34 cellular contexts compared by ENCODE assay signal in the genomic region with DNA sequence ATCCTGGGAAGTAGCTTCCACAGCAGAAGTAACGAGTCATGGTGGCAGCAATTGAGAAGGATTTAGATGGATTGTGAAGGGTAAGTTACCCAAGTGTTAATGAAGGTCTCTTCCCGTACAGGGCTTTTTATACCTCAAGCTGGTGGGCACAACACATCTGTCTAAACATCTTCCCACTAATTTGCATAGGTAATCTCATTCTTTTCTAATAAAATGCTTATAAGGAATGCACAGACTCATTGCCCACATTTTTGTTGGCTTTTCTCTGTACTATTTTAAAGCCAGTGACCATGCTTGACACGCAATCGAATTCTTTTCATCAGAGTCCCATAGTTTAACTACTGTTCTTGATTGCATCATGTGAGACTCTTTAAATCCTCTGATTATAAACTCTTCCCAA.
"Had no signal": no experiment of that assay in that cellular context is flagged by ENCODE, and none has a peak within 500 bp of the region (broad histone marks: within the 10 kb centered on the region; RNA-seq: fewer than 3 reads in every experiment).

Gene KRTAP7-1 (minus strand): TSS at position 101 of the 400 bp plus-strand sequence. CDS start 61 bp downstream, at position 40.

- DNase-seq: Karpas-422, Kasumi-1, MG63, MM.1S, MV-4-11, NCI-H1048, NCI-H1092, NCI-H1092 treated with DMSO at 0.1 percent for 48 hours, NCI-H1105, NCI-H1105 treated with DMSO at 0.1 percent for 48 hours, NCI-H1417, NCI-H1417 treated with DMSO at 0.1 percent for 48 hours, NCI-H1436, NCI-H1436 treated with DMSO at 0.1 percent for 48 hours, NCI-H146, NCI-H1694, NCI-H1694 treated with DMSO at 0.1 percent for 48 hours, NCI-H187, NCI-H187 treated with DMSO at 0.1 percent for 48 hours, NCI-H1930, NCI-H2029, NCI-H2029 treated with DMSO at 0.1 percent for 48 hours, NCI-H2081, NCI-H2081 treated with DMSO at 0.1 percent for 48 hours, NCI-H2107, NCI-H2171, NCI-H2171 treated with DMSO at 0.1 percent for 48 hours, NCI-H2227 treated with DMSO at 0.1 percent for 48 hours, NCI-H226, NCI-H345, NCI-H446, NCI-H446 treated with DMSO at 0.1 percent for 48 hours, NCI-H510A, NCI-H510A treated with DMSO at 0.1 percent for 48 hours had no signal
